Comparison of ENCODE assay signal across 17 cellular contexts in the genomic region with DNA sequence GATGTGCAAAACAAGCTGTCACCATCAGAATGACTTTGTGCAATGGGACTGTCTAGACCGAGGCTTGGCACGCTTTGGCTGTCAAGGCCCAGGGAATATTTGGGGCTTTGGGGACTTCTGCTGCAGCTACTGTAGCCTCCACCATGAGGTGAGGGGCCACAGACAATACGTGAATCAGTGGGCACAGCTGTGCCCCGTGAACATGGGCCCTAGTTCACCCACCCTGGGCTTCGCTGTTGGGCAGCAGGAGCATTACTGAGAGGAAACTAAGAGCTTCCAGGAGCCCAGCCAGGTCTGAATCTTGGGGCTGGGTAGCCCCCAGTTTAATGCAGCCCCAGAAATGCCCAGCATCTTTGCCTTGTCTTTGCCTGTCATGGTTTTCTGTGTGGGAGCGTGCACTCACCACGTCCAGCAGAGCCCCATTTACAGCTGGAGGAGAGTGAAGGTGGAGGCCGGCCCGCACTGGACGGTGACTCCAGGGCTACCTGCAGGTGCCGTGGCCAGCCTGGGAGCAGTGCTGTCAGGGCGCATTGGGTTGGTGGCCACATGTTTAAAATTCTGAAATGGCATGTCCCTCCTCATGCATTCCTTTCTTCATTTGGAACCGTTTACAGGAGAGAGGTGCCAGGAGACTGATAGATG. TPM values are rescaled to one million over a fixed set of nuclear protein-coding genes. Genes with fewer than 3 reads are reported as not detected.
DNase-seq lines count a peak whose midpoint lies in the region; ATAC-seq and TF ChIP-seq lines count a peak whose summit lies in the region.
"Had no signal": no experiment of that assay in that cellular context is flagged by ENCODE, and none has a peak within 500 bp of the region (broad histone marks: within the 10 kb centered on the region; RNA-seq: fewer than 3 reads in every experiment).

No MANE protein-coding gene starts in this region.

- CTCF ChIA-PET in CD4-positive, alpha-beta T cell (lab: Charles Lee), result no interaction called here

- no peak overlapping the region for H3K27ac Mint-ChIP-seq in dendritic cell treated with granulocyte-macrophage colony-stimulating factor and Interleukin-4, amounts not matched to agents 40 ng/mL and 50 ng/mL, for 4 days
- no peak overlapping the region for H3K27ac Mint-ChIP-seq in CD4-positive, alpha-beta T cell

- peaks cover 2% of the 10 kb centered on the region for H3K27me3 Mint-ChIP-seq in dendritic cell treated with granulocyte-macrophage colony-stimulating factor and Interleukin-4, amounts not matched to agents 40 ng/mL and 50 ng/mL, for 4 days
- no peaks in the 10 kb centered on the region for H3K27me3 Mint-ChIP-seq in CD4-positive, alpha-beta T cell

- POLR2A ChIA-PET in CD4-positive, alpha-beta T cell (lab: Charles Lee), result no interaction called here

- no peak overlapping the region for H3K27ac ChIP-seq in CD4-positive, alpha-beta T cell (ENCODE audit: low read depth, low read length)
- H3K27ac ChIP-seq: gastrocnemius medialis had no signal

- H3K9me3 ChIP-seq in CD4-positive, alpha-beta T cell (ENCODE audit: control insufficient read depth, low read length), result no peaks in the 10 kb centered on the region
- H3K9me3 ChIP-seq: gastrocnemius medialis had no signal

- TF ChIP-seq CTCF in AG10803 (conservative IDR thresholded peaks at IDR 0.05; ENCODE audit: low read length) (no peak), GM12865 (IDR thresholded peaks at IDR 0.05; ENCODE audit: insufficient read depth, low read depth, low read length, missing control alignments) (no peak)
- TF ChIP-seq CTCF in CD4-positive, alpha-beta T cell (IDR thresholded peaks at IDR 0.05), result no peak

- peaks cover 38% of the 10 kb centered on the region for H3K36me3 Mint-ChIP-seq in dendritic cell treated with granulocyte-macrophage colony-stimulating factor and Interleukin-4, amounts not matched to agents 40 ng/mL and 50 ng/mL, for 4 days (ENCODE audit: low read depth)
- no peaks in the 10 kb centered on the region for H3K36me3 Mint-ChIP-seq in CD4-positive, alpha-beta T cell (ENCODE audit: low read depth)

- H3K4me3 Mint-ChIP-seq in dendritic cell treated with granulocyte-macrophage colony-stimulating factor and Interleukin-4, amounts not matched to agents 40 ng/mL and 50 ng/mL, for 4 days, result peak overlapping the region; percentile 24
- H3K4me3 Mint-ChIP-seq in CD4-positive, alpha-beta T cell, result no peak overlapping the region

- intact Hi-C loops in dendritic cell treated with granulocyte-macrophage colony-stimulating factor and Interleukin-4, amounts not matched to agents 40 ng/mL and 50 ng/mL, for 4 days (cut with micrococcal nuclease), result no loop called here
- intact Hi-C loops in posterior vena cava (cut with DNase I), result no loop called here
- intact Hi-C loops in CD4-positive, alpha-beta T cell (cut with DNase I, micrococcal nuclease), result no loop called here

- peaks cover 17% of the 10 kb centered on the region for H3K4me1 Mint-ChIP-seq in dendritic cell treated with granulocyte-macrophage colony-stimulating factor and Interleukin-4, amounts not matched to agents 40 ng/mL and 50 ng/mL, for 4 days (ENCODE audit: low read depth)
- H3K4me1 Mint-ChIP-seq in CD4-positive, alpha-beta T cell (ENCODE audit: low read depth), result no peaks in the 10 kb centered on the region

- ATAC-seq in CD4-positive, alpha-beta T cell (ENCODE audit: poor library complexity), result no peak
- no peak for ATAC-seq in GM19463 (IDR thresholded peaks at IDR 0.05; ENCODE audit: unreplicated experiment)

- peak overlapping the region; percentile 25 for H3K4me3 ChIP-seq in AG10803 (ENCODE audit: low read length)
- H3K4me3 ChIP-seq in GM12865 (ENCODE audit: low read depth, low read length), result peak overlapping the region; percentile 48
- H3K4me3 ChIP-seq: gastrocnemius medialis had no signal

- H3K27me3 ChIP-seq in CD4-positive, alpha-beta T cell (ENCODE audit: control insufficient read depth, insufficient read depth, low read length), result no peaks in the 10 kb centered on the region
- H3K27me3 ChIP-seq: gastrocnemius medialis had no signal

- H3K9me3 Mint-ChIP-seq in dendritic cell treated with granulocyte-macrophage colony-stimulating factor and Interleukin-4, amounts not matched to agents 40 ng/mL and 50 ng/mL, for 4 days, result no peaks in the 10 kb centered on the region
- no peaks in the 10 kb centered on the region for H3K9me3 Mint-ChIP-seq in CD4-positive, alpha-beta T cell

- no peak for DNase-seq in AG10803 (ENCODE audit: low read depth)
- DNase-seq in GM12865 (ENCODE audit: low read depth), result no peak
- peak; percentile 78 for DNase-seq in posterior vena cava (ENCODE audit: low spot score)
- DNase-seq in CD4-positive, alpha-beta T cell, result no peak
- DNase-seq in DMS79 treated with DMSO at 0.1 percent for 48 hours (lab: John Stamatoyannopoulos, UW), result no peak
- DNase-seq: activated CD4-positive, alpha-beta T cell treated with anti-CD3 and anti-CD28 coated beads for 48 hours; activated CD8-positive, alpha-beta memory T cell treated with anti-CD3 and anti-CD28 coated beads, Interleukin-2, amount 50 U/mL, for 4 hours; activated naive CD4-positive, alpha-beta T cell; BE2C; gastrocnemius medialis; GDM1; NCI-H187; NCI-H446 treated with DMSO at 0.1 percent for 48 hours; stimulated activated CD4-positive, alpha-beta T cell treated with anti-CD3 and anti-CD28 coated beads, Interleukin-1b, Interleukin-23, amount 100 ng/mL, for 48 hours; T-helper 9 cell had no signal

RNA-seq across cellular contexts. Expression of a gene that starts 34.7 kb away (rescaled TPM):
- total RNA-seq in posterior vena cava, result 10 to 100 TPM; 45.7 to 51.8 TPM
- total RNA-seq in CD4-positive, alpha-beta T cell, result 10 to 100 TPM; 25.4 to 26.3 TPM
